In the genomic region with DNA sequence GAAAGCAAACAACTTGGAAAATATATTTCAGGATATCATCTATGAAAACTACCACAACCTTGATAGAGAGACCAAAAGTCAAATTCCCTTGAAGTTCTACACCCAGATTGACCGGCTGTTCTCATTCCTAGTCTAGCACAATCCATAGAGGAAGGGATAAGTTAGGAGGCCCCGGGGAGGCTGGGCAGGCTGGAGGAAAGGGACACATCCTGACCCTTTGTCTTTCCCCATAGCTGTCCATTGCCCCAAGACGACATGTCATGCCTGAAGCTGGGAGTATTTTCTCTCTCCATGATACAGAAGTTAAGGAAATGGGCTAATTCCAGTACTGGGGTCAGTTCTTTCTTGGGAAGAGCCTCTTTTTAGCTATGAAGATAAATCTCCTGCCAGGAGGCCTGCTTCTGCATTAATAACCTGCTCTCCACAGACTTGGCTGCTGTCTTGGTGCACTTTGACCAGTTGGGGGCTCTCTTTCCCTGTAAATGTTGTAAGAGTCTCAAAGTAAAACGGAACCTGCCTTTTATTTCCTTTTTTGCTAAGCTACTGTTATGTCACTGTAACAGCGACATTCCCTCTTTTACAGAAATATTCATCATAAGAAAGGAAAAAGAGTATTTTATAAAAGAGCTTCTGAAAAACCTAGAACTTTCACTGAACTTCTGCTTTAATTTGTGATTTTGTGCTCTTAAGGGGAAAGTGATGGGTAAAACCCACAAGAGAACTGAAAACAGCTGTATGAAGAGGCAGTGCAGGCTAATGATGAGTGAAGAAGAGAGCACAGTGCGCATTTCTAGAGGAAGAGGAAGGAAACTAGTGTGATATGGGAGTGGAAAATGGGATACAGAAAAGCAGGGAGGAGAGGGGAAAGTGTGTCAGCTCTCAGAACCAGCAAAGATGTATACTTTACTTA, we compare ENCODE assay signal across 11 cellular contexts. TPM values are rescaled to one million over a fixed set of nuclear protein-coding genes. Genes with fewer than 3 reads are reported as not detected.
DNase-seq lines count a peak whose midpoint lies in the region; ATAC-seq, FAIRE-seq and TF ChIP-seq lines count a peak whose summit lies in the region.
"Not testable (repeated sequence)": the region's sequence is repeated elsewhere in the genome, so short reads cannot be mapped to it uniquely, and the experiment has no call there.
"Had no signal": no experiment of that assay in that cellular context is flagged by ENCODE, and none has a peak within 500 bp of the region (broad histone marks: within the 10 kb centered on the region; RNA-seq: fewer than 3 reads in every experiment).

No MANE protein-coding gene starts in this region.

- H3K9me3 Mint-ChIP-seq in natural killer cell treated with Interleukin-12 subunit alpha and Interleukin-12 subunit beta and Interleukin-15 and Interleukin-18, amount 100 ng/mL, for 72 hours: not testable (repeated sequence)

- TF ChIP-seq CTCF in A549 (IDR thresholded peaks at IDR 0.05): peak; percentile 62
- TF ChIP-seq CTCF in GM13977 (IDR thresholded peaks at IDR 0.05; ENCODE audit: extremely low read depth, insufficient read depth, missing control alignments): peak; percentile 77
- peak; percentile 56 for TF ChIP-seq CTCF in PC-9 (conservative IDR thresholded peaks at IDR 0.05)
- TF ChIP-seq CTCF in fibroblast of pulmonary artery (IDR thresholded peaks at IDR 0.05; ENCODE audit: low read length, missing control alignments): peak; percentile 59

- TF ChIP-seq POLR2A in A549 (IDR thresholded peaks at IDR 0.05; ENCODE audit: low read length): not testable (repeated sequence)

- peak overlapping the region in 1 of 2 donors; percentile 52 for H3K27ac Mint-ChIP-seq in natural killer cell treated with Interleukin-12 subunit alpha and Interleukin-12 subunit beta and Interleukin-15 and Interleukin-18, amount 100 ng/mL, for 72 hours

- H3F3A ChIP-seq in GM23248 (ENCODE audit: insufficient read depth); PC-9 (ENCODE audit: insufficient read depth, low read depth): not testable (repeated sequence)

- H3K4me1 Mint-ChIP-seq in natural killer cell treated with Interleukin-12 subunit alpha and Interleukin-12 subunit beta and Interleukin-15 and Interleukin-18, amount 100 ng/mL, for 72 hours (ENCODE audit: low read depth in 2 of 2): not testable (repeated sequence)

- not testable (repeated sequence) for H3K27ac ChIP-seq in A549, GM23248, PC-9

- H3K4me1 ChIP-seq in A549; GM23248 (ENCODE audit: insufficient read depth); PC-9 (replicated peaks; ENCODE audit: insufficient read depth): not testable (repeated sequence)

- H2AFZ ChIP-seq in GM23248: peak overlapping the region; percentile 63
- not testable (repeated sequence) for H2AFZ ChIP-seq in PC-9

- H3K4me2 ChIP-seq in A549: peak overlapping the region; percentile 59
- H3K4me2 ChIP-seq in GM23248 (ENCODE audit: unreplicated experiment): peak overlapping the region; percentile 21
- H3K4me2 ChIP-seq in PC-9: not testable (repeated sequence)

- not testable (repeated sequence) for H3K9ac ChIP-seq in GM23248

- H3K9me2 ChIP-seq in GM23248 (ENCODE audit: insufficient read depth); PC-9 (ENCODE audit: insufficient read depth): not testable (repeated sequence)

- CTCF ChIA-PET in A549 (lab: Yijun Ruan, JAX): interaction anchor here (0.7 to 2.1 kb wide), 25 partner anchors 9 to 593 kb away, joined by 3 to 9 read pairs (median 4); no protein-coding TSS in a partner anchor
- CTCF ChIA-PET in PC-9 (lab: Charles Lee): not testable (repeated sequence)

- H3K9me3 ChIP-seq in A549; GM23248 (ENCODE audit: low read depth); PC-9 (ENCODE audit: insufficient read depth, low read depth): not testable (repeated sequence)

- intact Hi-C loops in PC-9 (cut with micrococcal nuclease; ENCODE audit: unreplicated experiment): not testable (repeated sequence)

- not testable (repeated sequence) for H3K4me3 ChIP-seq in A549; PC-9; fibroblast of pulmonary artery (replicated peaks; ENCODE audit: low read depth, low read length)
- peak overlapping the region; percentile 52 for H3K4me3 ChIP-seq in GM23248

- POLR2A ChIA-PET in A549 (lab: Yijun Ruan, JAX): interaction anchor here (0.6 kb wide), 1 partner anchor 1971 kb away, joined by 3 read pairs; no protein-coding TSS in a partner anchor
- POLR2A ChIA-PET in PC-9 (lab: Charles Lee; ENCODE audit: unreplicated experiment): interaction anchor here (0.5 to 0.6 kb wide), 2 partner anchors 54 to 131 kb away, joined by 4 to 5 read pairs; no protein-coding TSS in a partner anchor

- BruUV-seq in PC-9 (replicated peaks; lab: Mats Ljungman, UMichigan): not testable (repeated sequence)

- H3K36me3 ChIP-seq in GM23248 (ENCODE audit: low read depth); PC-9 (ENCODE audit: low read depth): not testable (repeated sequence)

- ATAC-seq in A549 (peak; percentile 90 to 97), HG03520 (IDR thresholded peaks at IDR 0.05; ENCODE audit: unreplicated experiment) (peak; percentile 92)
- peak; percentile 65 to 80 for ATAC-seq in natural killer cell treated with Interleukin-12 subunit alpha and Interleukin-12 subunit beta and Interleukin-15 and Interleukin-18, amount 100 ng/mL, for 72 hours

- WGBS in A549 (ENCODE audit: missing lambda C conversion rate): 4% methylated on average over 6 of the region's 6 CpGs
- 23 to 28% methylated on average over 6 of the region's 6 CpGs for WGBS in GM23248 (ENCODE audit: low coverage in 1 of 2, low lambda C conversion rate in 2 of 2, missing lambda C conversion rate in 2 of 2), 2 experiments

- in situ Hi-C loops in GM13977 (cut with MboI; ENCODE audit: low pct_unique_long_range_greater_than_20kb, low sequenced_read_pairs, unreplicated experiment); GM23248 (cut with MboI): not testable (repeated sequence)

- peak overlapping the region; percentile 63 for H3K4me3 Mint-ChIP-seq in natural killer cell treated with Interleukin-12 subunit alpha and Interleukin-12 subunit beta and Interleukin-15 and Interleukin-18, amount 100 ng/mL, for 72 hours

- TF ChIP-seq RAD21 in A549 (conservative IDR thresholded peaks at IDR 0.05 in 1 of 2, IDR thresholded peaks at IDR 0.05 in 1 of 2): peak; percentile 60

- peak; percentile 23 for FAIRE-seq in A549 (lab: Jason Lieb, UNC)

- H3K27me3 ChIP-seq in GM23248 (replicated peaks; ENCODE audit: insufficient read depth); PC-9 (ENCODE audit: insufficient read depth, low read depth): not testable (repeated sequence)

- DNase-seq in A549 (ENCODE audit: low read depth in 1 of 2, low spot score in 1 of 2): peak in 1 of 2 experiments; percentile 29
- DNase-seq in GM13977 (ENCODE audit: low spot score); natural killer cell treated with Interleukin-12 subunit alpha and Interleukin-12 subunit beta and Interleukin-15 and Interleukin-18, amount 100 ng/mL, for 72 hours (ENCODE audit: low spot score): not testable (repeated sequence)
- DNase-seq in GM23248: peak; percentile 53
- DNase-seq in PC-9: peak in 1 of 2 experiments; percentile 34
- DNase-seq in activated effector memory CD4-positive, alpha-beta T cell treated with Interleukin-2 at 50 U/mL for 16 hours: peak; percentile 13
- DNase-seq in fibroblast of pulmonary artery (ENCODE audit: low read depth): peak; percentile 18

- H3K27me3 Mint-ChIP-seq in natural killer cell treated with Interleukin-12 subunit alpha and Interleukin-12 subunit beta and Interleukin-15 and Interleukin-18, amount 100 ng/mL, for 72 hours: not testable (repeated sequence)

- H3K36me3 Mint-ChIP-seq in natural killer cell treated with Interleukin-12 subunit alpha and Interleukin-12 subunit beta and Interleukin-15 and Interleukin-18, amount 100 ng/mL, for 72 hours: not testable (repeated sequence)

- H3K79me2 ChIP-seq in GM23248 (ENCODE audit: insufficient read depth); PC-9 (ENCODE audit: low read depth): not testable (repeated sequence)

- not testable (repeated sequence) for TF ChIP-seq EP300 in A549 (IDR thresholded peaks at IDR 0.05)

- H4K20me1 ChIP-seq in GM23248 (ENCODE audit: insufficient read depth); PC-9 (ENCODE audit: insufficient read depth): not testable (repeated sequence)

RNA-seq across cellular contexts. Expression of a gene that starts 6.9 kb away (rescaled TPM):
- polyA plus RNA-seq in A549 (2011; rRNA removed) (not detected in 2 replicates), A549 (2017; fragmentation: RNase III; extraction: RNeasy Plus Mini Kit Qiagen cat#74134 plus additional on column Dnase treatment) (not detected in 3 replicates), GM23248 (2016; fragmentation: Nextera tagmentation; extraction: Ambion mirVana) (not detected in 2 replicates)
- not detected in 2 replicates for polyA plus RNA-seq in A549 (2012; cell fraction: cytosol; rRNA removed)
- polyA plus RNA-seq in A549 (2012; cell fraction: nucleus; rRNA removed): not detected in 2 replicates
- polyA minus RNA-seq in A549 (2011; rRNA and poly(A)+ RNA removed): not detected in 2 replicates
- total RNA-seq in GM23248 (2014; rRNA removed; shearing (Covaris generic)): not detected in 2 replicates
- total RNA-seq in PC-9 (2021): not detected in 2 replicates
- total RNA-seq in natural killer cell treated with Interleukin-12 subunit alpha and Interleukin-12 subunit beta and Interleukin-15 and Interleukin-18, amount 100 ng/mL, for 72 hours: not detected
- total RNA-seq: ovary; T-helper 1 cell treated with Interleukin-12 subunit alpha and Interleukin-12 subunit beta and Interleukin-4 antibody, amounts not matched to agents 30 ng/mL and 1 ng/mL, for 36 hours; urinary bladder had no signal
- polyA plus RNA-seq: ovary, urinary bladder had no signal

RNA-seq across cellular contexts. Expression of a gene that starts 7.7 kb away (rescaled TPM):
- polyA plus RNA-seq in A549 (2011; rRNA removed) (not detected in 2 replicates), A549 (2017; fragmentation: RNase III; extraction: RNeasy Plus Mini Kit Qiagen cat#74134 plus additional on column Dnase treatment) (not detected in 3 replicates), GM23248 (2016; fragmentation: Nextera tagmentation; extraction: Ambion mirVana) (not detected in 2 replicates)
- not detected in 2 replicates for polyA plus RNA-seq in A549 (2012; cell fraction: cytosol; rRNA removed)
- polyA plus RNA-seq in A549 (2012; cell fraction: nucleus; rRNA removed): not detected in 2 replicates
- not detected in 2 replicates for polyA minus RNA-seq in A549 (2011; rRNA and poly(A)+ RNA removed)
- not detected in 2 replicates for total RNA-seq in GM23248 (2014; rRNA removed; shearing (Covaris generic))
- total RNA-seq in PC-9 (2021): not detected in 2 replicates
- total RNA-seq in natural killer cell treated with Interleukin-12 subunit alpha and Interleukin-12 subunit beta and Interleukin-15 and Interleukin-18, amount 100 ng/mL, for 72 hours: not detected
- total RNA-seq: ovary; T-helper 1 cell treated with Interleukin-12 subunit alpha and Interleukin-12 subunit beta and Interleukin-4 antibody, amounts not matched to agents 30 ng/mL and 1 ng/mL, for 36 hours; urinary bladder had no signal
- polyA plus RNA-seq: ovary, urinary bladder had no signal

RNA-seq across cellular contexts. Expression of a gene that starts 11.8 kb away (rescaled TPM):
- polyA plus RNA-seq in A549 (2011; rRNA removed) (not detected in 2 replicates), A549 (2017; fragmentation: RNase III; extraction: RNeasy Plus Mini Kit Qiagen cat#74134 plus additional on column Dnase treatment) (not detected in 3 replicates), GM23248 (2016; fragmentation: Nextera tagmentation; extraction: Ambion mirVana) (not detected in 2 replicates)
- not detected in 2 replicates for polyA plus RNA-seq in A549 (2012; cell fraction: cytosol; rRNA removed)
- polyA plus RNA-seq in A549 (2012; cell fraction: nucleus; rRNA removed): not detected in 2 replicates
- polyA minus RNA-seq in A549 (2011; rRNA and poly(A)+ RNA removed): not detected in 2 replicates
- not detected in 2 replicates for total RNA-seq in GM23248 (2014; rRNA removed; shearing (Covaris generic))
- not detected in 2 replicates for total RNA-seq in PC-9 (2021)
- not detected for total RNA-seq in natural killer cell treated with Interleukin-12 subunit alpha and Interleukin-12 subunit beta and Interleukin-15 and Interleukin-18, amount 100 ng/mL, for 72 hours
- total RNA-seq: ovary; T-helper 1 cell treated with Interleukin-12 subunit alpha and Interleukin-12 subunit beta and Interleukin-4 antibody, amounts not matched to agents 30 ng/mL and 1 ng/mL, for 36 hours; urinary bladder had no signal
- polyA plus RNA-seq: ovary, urinary bladder had no signal

RNA-seq across cellular contexts. Expression of a gene that starts 22.0 kb away (rescaled TPM):
- polyA plus RNA-seq in A549 (2011; rRNA removed) (not detected in 2 replicates), A549 (2017; fragmentation: RNase III; extraction: RNeasy Plus Mini Kit Qiagen cat#74134 plus additional on column Dnase treatment) (not detected in 3 replicates), GM23248 (2016; fragmentation: Nextera tagmentation; extraction: Ambion mirVana) (not detected in 2 replicates)
- polyA plus RNA-seq in A549 (2012; cell fraction: cytosol; rRNA removed): not detected in 2 replicates
- not detected in 2 replicates for polyA plus RNA-seq in A549 (2012; cell fraction: nucleus; rRNA removed)
- not detected in 2 replicates for polyA minus RNA-seq in A549 (2011; rRNA and poly(A)+ RNA removed)
- total RNA-seq in GM23248 (2014; rRNA removed; shearing (Covaris generic)): not detected in 2 replicates
- total RNA-seq in PC-9 (2021): not detected in 2 replicates
- not detected for total RNA-seq in natural killer cell treated with Interleukin-12 subunit alpha and Interleukin-12 subunit beta and Interleukin-15 and Interleukin-18, amount 100 ng/mL, for 72 hours
- total RNA-seq: ovary; T-helper 1 cell treated with Interleukin-12 subunit alpha and Interleukin-12 subunit beta and Interleukin-4 antibody, amounts not matched to agents 30 ng/mL and 1 ng/mL, for 36 hours; urinary bladder had no signal
- polyA plus RNA-seq: ovary, urinary bladder had no signal

RNA-seq across cellular contexts. Expression of a gene that starts 28.7 kb away (rescaled TPM):
- polyA plus RNA-seq in A549 (2011; rRNA removed): not detected in 2 replicates
- polyA plus RNA-seq in A549 (2012; cell fraction: cytosol; rRNA removed): not detected in 2 replicates
- not detected in 2 replicates for polyA plus RNA-seq in A549 (2012; cell fraction: nucleus; rRNA removed)
- not detected in 3 replicates for polyA plus RNA-seq in A549 (2017; fragmentation: RNase III; extraction: RNeasy Plus Mini Kit Qiagen cat#74134 plus additional on column Dnase treatment)
- not detected in 2 replicates for polyA minus RNA-seq in A549 (2011; rRNA and poly(A)+ RNA removed)
- total RNA-seq in GM23248 (2014; rRNA removed; shearing (Covaris generic)): not detected in 2 replicates
- not detected in 2 replicates for polyA plus RNA-seq in GM23248 (2016; fragmentation: Nextera tagmentation; extraction: Ambion mirVana)
- not detected in 2 replicates for total RNA-seq in PC-9 (2021)
- total RNA-seq in natural killer cell treated with Interleukin-12 subunit alpha and Interleukin-12 subunit beta and Interleukin-15 and Interleukin-18, amount 100 ng/mL, for 72 hours: not detected
- total RNA-seq: ovary; T-helper 1 cell treated with Interleukin-12 subunit alpha and Interleukin-12 subunit beta and Interleukin-4 antibody, amounts not matched to agents 30 ng/mL and 1 ng/mL, for 36 hours; urinary bladder had no signal
- polyA plus RNA-seq: ovary, urinary bladder had no signal
